In genomic region chr9:107368696-107369095, GRCh38 we compare ENCODE assay signal across 22 cellular contexts.
"Had no signal": no experiment of that assay in that cellular context is flagged by ENCODE, and none has a peak within 500 bp of the region (broad histone marks: within the 10 kb centered on the region; RNA-seq: fewer than 3 reads in every experiment).

No MANE protein-coding gene starts in this region.

- H3K4me1 ChIP-seq: pancreas, sigmoid colon, upper lobe of right lung had no signal

- DNase-seq: activated CD4-positive, alpha-beta memory T cell treated with anti-CD3 and anti-CD28 coated beads for 36 hours; activated CD4-positive, alpha-beta T cell treated with anti-CD3 and anti-CD28 coated beads for 48 hours; activated effector memory CD4-positive, alpha-beta T cell treated with anti-CD3 and anti-CD28 coated beads, Interleukin-2, amount 50 U/mL, for 16 hours; activated naive CD4-positive, alpha-beta T cell treated with anti-CD3 and anti-CD28 coated beads, Interleukin-2, amount 10 ng/mL, durations not matched to agents 7 days and 5 days; activated T-cell treated with anti-CD3 and anti-CD28 coated beads, Interleukin-2, amount 50 U/mL, for 72 hours; amygdala; cerebellar nuclear complex; erythroblast; foreskin keratinocyte; hypothalamus; midbrain; pancreas; sigmoid colon; stimulated activated CD4-positive, alpha-beta T cell treated with anti-CD3 and anti-CD28 coated beads, Interleukin-2, amount 100 ng/mL, for 48 hours; stimulated activated CD8-positive, alpha-beta memory T cell treated with anti-CD3 and anti-CD28 coated beads, Interleukin-4, amount 100 ng/mL, for 48 hours; stimulated activated naive CD4-positive, alpha-beta T cell treated with Interleukin-2 at 50 U/mL for 16 hours; upper lobe of right lung had no signal

- H3K4me3 ChIP-seq: coronary artery, lung, pancreas, sigmoid colon, upper lobe of right lung had no signal

- H3K36me3 ChIP-seq: pancreas, sigmoid colon, upper lobe of right lung had no signal

- H3K27me3 ChIP-seq: foreskin keratinocyte, pancreas, sigmoid colon, upper lobe of right lung had no signal

- H3K4me1 Mint-ChIP-seq: activated naive CD4-positive, alpha-beta T cell treated with anti-CD3 and anti-CD28 coated beads, Interleukin-2, amount 10 ng/mL, durations not matched to agents 7 days and 5 days had no signal

- H3K27ac Mint-ChIP-seq: activated CD4-positive, alpha-beta memory T cell treated with anti-CD3 and anti-CD28 coated beads for 36 hours; activated naive CD4-positive, alpha-beta T cell treated with anti-CD3 and anti-CD28 coated beads, Interleukin-2, amount 10 ng/mL, durations not matched to agents 7 days and 5 days; activated T-cell treated with anti-CD3 and anti-CD28 coated beads, Interleukin-2, amount 50 U/mL, for 72 hours; natural killer cell treated with Interleukin-12 subunit alpha and Interleukin-12 subunit beta and Interleukin-15 and Interleukin-18, amount 100 ng/mL, for 72 hours had no signal

- H3K9me3 Mint-ChIP-seq: activated CD4-positive, alpha-beta memory T cell treated with anti-CD3 and anti-CD28 coated beads for 36 hours; activated naive CD4-positive, alpha-beta T cell treated with anti-CD3 and anti-CD28 coated beads, Interleukin-2, amount 10 ng/mL, durations not matched to agents 7 days and 5 days; activated T-cell treated with anti-CD3 and anti-CD28 coated beads, Interleukin-2, amount 50 U/mL, for 72 hours; natural killer cell treated with Interleukin-12 subunit alpha and Interleukin-12 subunit beta and Interleukin-15 and Interleukin-18, amount 100 ng/mL, for 72 hours had no signal

- ATAC-seq: activated T-cell treated with anti-CD3 and anti-CD28 coated beads, Interleukin-2, amount 50 U/mL, for 72 hours; foreskin keratinocyte; natural killer cell treated with Interleukin-12 subunit alpha and Interleukin-12 subunit beta and Interleukin-15 and Interleukin-18, amount 100 ng/mL, for 72 hours; SK-N-SH treated with all-trans-retinoic acid at 6 μM for 48 hours; upper lobe of right lung had no signal

- H3K27ac ChIP-seq: coronary artery, foreskin keratinocyte, pancreas, sigmoid colon, upper lobe of right lung had no signal

- FAIRE-seq: bronchial epithelial cell, pancreas had no signal

- H3K4me3 Mint-ChIP-seq: activated CD4-positive, alpha-beta memory T cell treated with anti-CD3 and anti-CD28 coated beads for 36 hours; activated naive CD4-positive, alpha-beta T cell treated with anti-CD3 and anti-CD28 coated beads, Interleukin-2, amount 10 ng/mL, durations not matched to agents 7 days and 5 days; activated T-cell treated with anti-CD3 and anti-CD28 coated beads, Interleukin-2, amount 50 U/mL, for 72 hours; natural killer cell treated with Interleukin-12 subunit alpha and Interleukin-12 subunit beta and Interleukin-15 and Interleukin-18, amount 100 ng/mL, for 72 hours had no signal

- H3K9me3 ChIP-seq: pancreas, sigmoid colon, upper lobe of right lung had no signal

- H3K36me3 Mint-ChIP-seq: activated CD4-positive, alpha-beta memory T cell treated with anti-CD3 and anti-CD28 coated beads for 36 hours; activated naive CD4-positive, alpha-beta T cell treated with anti-CD3 and anti-CD28 coated beads, Interleukin-2, amount 10 ng/mL, durations not matched to agents 7 days and 5 days; natural killer cell treated with Interleukin-12 subunit alpha and Interleukin-12 subunit beta and Interleukin-15 and Interleukin-18, amount 100 ng/mL, for 72 hours had no signal
